In the genomic region with DNA sequence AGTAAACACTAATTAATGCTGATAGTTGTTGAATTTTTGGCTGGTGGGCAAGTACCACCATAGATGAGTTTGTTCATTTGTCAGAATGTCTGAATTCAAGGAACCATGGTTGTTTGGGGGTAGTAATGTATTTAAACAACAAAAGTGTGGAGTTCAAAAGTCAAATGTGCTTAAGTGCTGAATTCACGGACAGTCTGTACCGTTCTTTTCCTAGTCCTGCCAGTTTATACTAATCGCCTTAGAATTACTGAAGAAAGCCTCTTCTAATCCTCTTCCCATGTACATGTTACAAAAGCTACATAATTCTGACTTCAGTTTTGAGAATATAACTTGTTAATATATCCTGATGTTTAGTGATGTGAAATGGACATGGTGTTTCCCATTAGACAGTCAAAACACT, we compare ENCODE assay signal across 18 cellular contexts. TPM values are rescaled to one million over a fixed set of nuclear protein-coding genes. Genes with fewer than 3 reads are reported as not detected.
A peak's percentile ranks its signal among the peaks of the same experiment; 100 is the strongest.
DNase-seq lines count a peak whose midpoint lies in the region; ATAC-seq and TF ChIP-seq lines count a peak whose summit lies in the region.
"Had no signal": no experiment of that assay in that cellular context is flagged by ENCODE, and none has a peak within 500 bp of the region (broad histone marks: within the 10 kb centered on the region; RNA-seq: fewer than 3 reads in every experiment).

No MANE protein-coding gene starts in this region.

- peaks cover 25% of the 10 kb centered on the region for H3K36me3 ChIP-seq in endodermal cell (ENCODE audit: control insufficient read depth, insufficient read depth, low read length)
- H3K36me3 ChIP-seq: ovary had no signal

- 93 to 96% methylated on average over 3 of the region's 3 CpGs for WGBS in endodermal cell (ENCODE audit: insufficient coverage in 1 of 2, insufficient read length in 1 of 2), 2 experiments

- no peak for TF ChIP-seq CTCF in endodermal cell (conservative IDR thresholded peaks at IDR 0.05)

- H3K27ac Mint-ChIP-seq in activated naive CD4-positive, alpha-beta T cell treated with anti-CD3 and anti-CD28 coated beads, Interleukin-2, amount 50 U/mL, for 24 hours, result peak overlapping the region; percentile 26
- no peak overlapping the region for H3K27ac Mint-ChIP-seq in endodermal cell
- H3K27ac Mint-ChIP-seq in stimulated activated naive B cell treated with anti-CD40 and anti-IgM and Interleukin-4, amounts not matched to agents 10 μg/mL and 1 μg/mL and 100 μg/mL, for 72 hours, result peak overlapping the region; percentile 47

- H3K27ac ChIP-seq in endodermal cell (ENCODE audit: low read depth, low read length), result no peak overlapping the region
- H3K27ac ChIP-seq: ovary had no signal

- H3K36me3 Mint-ChIP-seq in activated naive CD4-positive, alpha-beta T cell treated with anti-CD3 and anti-CD28 coated beads, Interleukin-2, amount 50 U/mL, for 24 hours, result peaks cover 17% of the 10 kb centered on the region
- H3K36me3 Mint-ChIP-seq in endodermal cell (ENCODE audit: low read depth), result peaks cover 22% of the 10 kb centered on the region
- peaks cover 32 to 46% of the 10 kb centered on the region in 2 donors for H3K36me3 Mint-ChIP-seq in stimulated activated naive B cell treated with anti-CD40 and anti-IgM and Interleukin-4, amounts not matched to agents 10 μg/mL and 1 μg/mL and 100 μg/mL, for 72 hours

- no peaks in the 10 kb centered on the region for H3K9me3 Mint-ChIP-seq in activated naive CD4-positive, alpha-beta T cell treated with anti-CD3 and anti-CD28 coated beads, Interleukin-2, amount 50 U/mL, for 24 hours
- H3K9me3 Mint-ChIP-seq in endodermal cell, result no peaks in the 10 kb centered on the region
- H3K9me3 Mint-ChIP-seq in stimulated activated naive B cell treated with anti-CD40 and anti-IgM and Interleukin-4, amounts not matched to agents 10 μg/mL and 1 μg/mL and 100 μg/mL, for 72 hours, result peaks cover 0 to 1% of the 10 kb centered on the region in 2 donors
- H3K9me3 Mint-ChIP-seq: immature natural killer cell had no signal

- no peak for ATAC-seq in stimulated activated naive B cell treated with anti-CD40 and anti-IgM and Interleukin-4, amounts not matched to agents 10 μg/mL and 1 μg/mL and 100 μg/mL, for 72 hours (replicated peaks)
- ATAC-seq in GM21390 (IDR thresholded peaks at IDR 0.05; ENCODE audit: unreplicated experiment) (no peak), GM18861 (IDR thresholded peaks at IDR 0.05; ENCODE audit: unreplicated experiment) (no peak)

- H3K27me3 ChIP-seq in endodermal cell (ENCODE audit: control insufficient read depth, insufficient read depth, low read length, poor library complexity, severe bottlenecking), result no peaks in the 10 kb centered on the region
- H3K27me3 ChIP-seq: ovary, spleen had no signal

- H3K4me3 Mint-ChIP-seq in activated naive CD4-positive, alpha-beta T cell treated with anti-CD3 and anti-CD28 coated beads, Interleukin-2, amount 50 U/mL, for 24 hours, result peak overlapping the region; percentile 97
- H3K4me3 Mint-ChIP-seq in endodermal cell, result no peak overlapping the region
- H3K4me3 Mint-ChIP-seq in stimulated activated naive B cell treated with anti-CD40 and anti-IgM and Interleukin-4, amounts not matched to agents 10 μg/mL and 1 μg/mL and 100 μg/mL, for 72 hours, result peak overlapping the region in 1 of 2 donors; percentile 36

- H3K9me3 ChIP-seq in endodermal cell (ENCODE audit: control insufficient read depth, low read length), result no peaks in the 10 kb centered on the region
- H3K9me3 ChIP-seq: ovary, spleen had no signal

- no peaks in the 10 kb centered on the region for H3K27me3 Mint-ChIP-seq in activated naive CD4-positive, alpha-beta T cell treated with anti-CD3 and anti-CD28 coated beads, Interleukin-2, amount 50 U/mL, for 24 hours
- H3K27me3 Mint-ChIP-seq in endodermal cell (ENCODE audit: insufficient read depth), result no peaks in the 10 kb centered on the region
- no peaks in the 10 kb centered on the region for H3K27me3 Mint-ChIP-seq in stimulated activated naive B cell treated with anti-CD40 and anti-IgM and Interleukin-4, amounts not matched to agents 10 μg/mL and 1 μg/mL and 100 μg/mL, for 72 hours

- H3K9ac ChIP-seq in endodermal cell (ENCODE audit: extremely low read depth, low read length, poor library complexity, severe bottlenecking), result no peak overlapping the region

- H3K4me3 ChIP-seq in endodermal cell (ENCODE audit: low read length), result peak overlapping the region; percentile 97
- H3K4me3 ChIP-seq: ovary had no signal

- peaks cover 47% of the 10 kb centered on the region for H3K4me1 Mint-ChIP-seq in activated naive CD4-positive, alpha-beta T cell treated with anti-CD3 and anti-CD28 coated beads, Interleukin-2, amount 50 U/mL, for 24 hours
- H3K4me1 Mint-ChIP-seq in endodermal cell, result peaks cover 37% of the 10 kb centered on the region
- peaks cover 33 to 60% of the 10 kb centered on the region in 2 donors for H3K4me1 Mint-ChIP-seq in stimulated activated naive B cell treated with anti-CD40 and anti-IgM and Interleukin-4, amounts not matched to agents 10 μg/mL and 1 μg/mL and 100 μg/mL, for 72 hours

- DNase-seq in activated naive CD4-positive, alpha-beta T cell (lab: John Stamatoyannopoulos, UW), result no peak
- DNase-seq in NCI-H82 treated with DMSO at 0.1 percent for 48 hours (lab: John Stamatoyannopoulos, UW; ENCODE audit: unreplicated experiment) (peak; percentile 85), endodermal cell (peak; percentile 16), NCI-H446 treated with DMSO at 0.1 percent for 48 hours (lab: John Stamatoyannopoulos, UW) (no peak)
- DNase-seq in stimulated activated naive B cell treated with anti-CD40 and anti-IgM and Interleukin-4, amounts not matched to agents 10 μg/mL and 1 μg/mL and 100 μg/mL, for 72 hours, result no peak
- DNase-seq: activated effector memory CD4-positive, alpha-beta T cell treated with Interleukin-2 at 50 U/mL for 16 hours; effector CD8-positive, alpha-beta T cell; foreskin melanocyte; H7; immature natural killer cell; midbrain; NCI-H1436 treated with DMSO at 0.1 percent for 48 hours; NCI-H510A; ovary; spleen had no signal

- peaks cover 8% of the 10 kb centered on the region for H3K4me1 ChIP-seq in endodermal cell (ENCODE audit: control insufficient read depth, insufficient read depth, low read length)

RNA-seq across cellular contexts. Expression of gene NAA25, which starts 2.7 kb away (rescaled TPM):
- 10 to 100 TPM; 34.2 to 36.3 TPM for total RNA-seq in endodermal cell
- polyA plus RNA-seq in endodermal cell (2013, experiment 1 of 2), result 23.2 TPM
- polyA plus RNA-seq in endodermal cell (2013, experiment 2 of 2), result 20.1 TPM

RNA-seq across cellular contexts. Expression of gene TRAFD1, which starts 19.5 kb away (rescaled TPM):
- 10 to 100 TPM; 25.2 to 28.9 TPM for total RNA-seq in endodermal cell
- polyA plus RNA-seq in endodermal cell (2013, experiment 1 of 2), result 37.6 TPM
- polyA plus RNA-seq in endodermal cell (2013, experiment 2 of 2), result 32.3 TPM

Comparison
In these comparisons a context has a peak if more than half of its experiments do, and no peak if none do; other contexts are left out.
1. DNase-seq: peak in NCI-H82 treated with DMSO at 0.1 percent for 48 hours (single experiment) and endodermal cell (single experiment); none in activated naive CD4-positive, alpha-beta T cell (0 of 4), stimulated activated naive B cell treated with anti-CD40 and anti-IgM and Interleukin-4, amounts not matched to agents 10 μg/mL and 1 μg/mL and 100 μg/mL, for 72 hours (single experiment) and NCI-H446 treated with DMSO at 0.1 percent for 48 hours (single experiment).